ENCODE assay signal across 7 cellular contexts in genomic region chr2:169795181-169795580, GRCh38.
"Had no signal": no experiment of that assay in that cellular context is flagged by ENCODE, and none has a peak within 500 bp of the region (broad histone marks: within the 10 kb centered on the region; RNA-seq: fewer than 3 reads in every experiment).

No MANE protein-coding gene starts in this region.

- H3K9ac ChIP-seq: KMS-11 had no signal

- H3K27ac ChIP-seq: KMS-11 had no signal

- H2AFZ ChIP-seq: GM23338 had no signal

- H3K36me3 ChIP-seq: HAP-1 had no signal

- ATAC-seq: GM23338, HCT116 had no signal

- H3K9me3 ChIP-seq: HAP-1 had no signal

- H3K4me3 ChIP-seq: GM23338, HAP-1 had no signal

- FAIRE-seq: HTR-8/SVneo had no signal

- H3K4me2 ChIP-seq: GM23338, KMS-11 had no signal

- DNase-seq: H7, KBM-7 had no signal
